13 cellular contexts compared by ENCODE assay signal in genomic region chr22:36395922-36396321, GRCh38. TPM values are rescaled to one million over a fixed set of nuclear protein-coding genes. Genes with fewer than 3 reads are reported as not detected.
DNase-seq lines count a peak whose midpoint lies in the region; ATAC-seq and TF ChIP-seq lines count a peak whose summit lies in the region.
"Had no signal": no experiment of that assay in that cellular context is flagged by ENCODE, and none has a peak within 500 bp of the region (broad histone marks: within the 10 kb centered on the region; RNA-seq: fewer than 3 reads in every experiment).

No MANE protein-coding gene starts in this region.

- no peaks in the 10 kb centered on the region for H3K9me3 Mint-ChIP-seq in activated naive CD4-positive, alpha-beta T cell treated with anti-CD3 and anti-CD28 coated beads, Interleukin-2, amount 50 U/mL, for 24 hours
- no peaks in the 10 kb centered on the region for H3K9me3 Mint-ChIP-seq in activated naive CD4-positive, alpha-beta T cell treated with anti-CD3 and anti-CD28 coated beads, Interleukin-2, amount 10 ng/mL, durations not matched to agents 7 days and 5 days
- no peaks in the 10 kb centered on the region for H3K9me3 Mint-ChIP-seq in stimulated activated memory B cell treated with anti-CD40 and anti-IgM and Interleukin-4, amounts not matched to agents 10 μg/mL and 1 μg/mL and 100 μg/mL, for 72 hours
- H3K9me3 Mint-ChIP-seq: activated T-helper 1 cell treated with anti-CD3 and anti-CD28 coated beads, Interleukin-12 subunit alpha, Interleukin-12 subunit beta, Interleukin-2, Interleukin-4 antibody, amounts not matched to agents 30 ng/mL and 10 ng/mL and 1 ng/mL, durations not matched to agents 14 hours and 24 hours and 36 hours had no signal

- 0 out of 2 replicates have a peak overlapping the region, but pooled peaks have one; percentile 0 for H3K27ac ChIP-seq in SJSA1

- no peaks in the 10 kb centered on the region for H3K36me3 Mint-ChIP-seq in activated naive CD4-positive, alpha-beta T cell treated with anti-CD3 and anti-CD28 coated beads, Interleukin-2, amount 50 U/mL, for 24 hours
- H3K36me3 Mint-ChIP-seq in activated naive CD4-positive, alpha-beta T cell treated with anti-CD3 and anti-CD28 coated beads, Interleukin-2, amount 10 ng/mL, durations not matched to agents 7 days and 5 days, result peaks cover 4% of the 10 kb centered on the region
- H3K36me3 Mint-ChIP-seq in stimulated activated memory B cell treated with anti-CD40 and anti-IgM and Interleukin-4, amounts not matched to agents 10 μg/mL and 1 μg/mL and 100 μg/mL, for 72 hours, result no peaks in the 10 kb centered on the region

- peaks cover 39% of the 10 kb centered on the region for H3K4me1 Mint-ChIP-seq in activated naive CD4-positive, alpha-beta T cell treated with anti-CD3 and anti-CD28 coated beads, Interleukin-2, amount 50 U/mL, for 24 hours
- peaks cover 55% of the 10 kb centered on the region for H3K4me1 Mint-ChIP-seq in activated naive CD4-positive, alpha-beta T cell treated with anti-CD3 and anti-CD28 coated beads, Interleukin-2, amount 10 ng/mL, durations not matched to agents 7 days and 5 days
- H3K4me1 Mint-ChIP-seq in stimulated activated memory B cell treated with anti-CD40 and anti-IgM and Interleukin-4, amounts not matched to agents 10 μg/mL and 1 μg/mL and 100 μg/mL, for 72 hours, result peaks cover 39% of the 10 kb centered on the region

- H3K27me3 Mint-ChIP-seq in activated naive CD4-positive, alpha-beta T cell treated with anti-CD3 and anti-CD28 coated beads, Interleukin-2, amount 50 U/mL, for 24 hours, result no peaks in the 10 kb centered on the region
- no peaks in the 10 kb centered on the region for H3K27me3 Mint-ChIP-seq in activated naive CD4-positive, alpha-beta T cell treated with anti-CD3 and anti-CD28 coated beads, Interleukin-2, amount 10 ng/mL, durations not matched to agents 7 days and 5 days
- no peaks in the 10 kb centered on the region for H3K27me3 Mint-ChIP-seq in stimulated activated memory B cell treated with anti-CD40 and anti-IgM and Interleukin-4, amounts not matched to agents 10 μg/mL and 1 μg/mL and 100 μg/mL, for 72 hours

- H3K4me1 ChIP-seq in SJSA1 (replicated peaks), result peaks cover 42% of the 10 kb centered on the region

- ATAC-seq in stimulated activated memory B cell treated with anti-CD40 and anti-IgM and Interleukin-4, amounts not matched to agents 10 μg/mL and 1 μg/mL and 100 μg/mL, for 72 hours, result no peak
- ATAC-seq in HG03342 (IDR thresholded peaks at IDR 0.05; ENCODE audit: unreplicated experiment) (no peak), HG03196 (IDR thresholded peaks at IDR 0.05; ENCODE audit: unreplicated experiment) (no peak)

- H3K4me3 Mint-ChIP-seq in activated naive CD4-positive, alpha-beta T cell treated with anti-CD3 and anti-CD28 coated beads, Interleukin-2, amount 50 U/mL, for 24 hours, result no peak overlapping the region
- no peak overlapping the region for H3K4me3 Mint-ChIP-seq in activated naive CD4-positive, alpha-beta T cell treated with anti-CD3 and anti-CD28 coated beads, Interleukin-2, amount 10 ng/mL, durations not matched to agents 7 days and 5 days
- H3K4me3 Mint-ChIP-seq in stimulated activated memory B cell treated with anti-CD40 and anti-IgM and Interleukin-4, amounts not matched to agents 10 μg/mL and 1 μg/mL and 100 μg/mL, for 72 hours, result no peak overlapping the region
- H3K4me3 Mint-ChIP-seq: activated T-helper 1 cell treated with anti-CD3 and anti-CD28 coated beads, Interleukin-12 subunit alpha, Interleukin-12 subunit beta, Interleukin-2, Interleukin-4 antibody, amounts not matched to agents 30 ng/mL and 10 ng/mL and 1 ng/mL, durations not matched to agents 14 hours and 24 hours and 36 hours had no signal

- H3K4me3 ChIP-seq in SJSA1 (no peak overlapping the region), fibroblast of the aortic adventitia (ENCODE audit: low read depth, low read length) (no peak overlapping the region)

- CTCF ChIA-PET in activated naive CD4-positive, alpha-beta T cell treated with anti-CD3 and anti-CD28 coated beads, Interleukin-2, amount 10 ng/mL, durations not matched to agents 7 days and 5 days (lab: Charles Lee), result no interaction called here

- no peak for TF ChIP-seq CTCF in fibroblast of the aortic adventitia (IDR thresholded peaks at IDR 0.05; ENCODE audit: insufficient read depth, low read length)

- H3K36me3 ChIP-seq in SJSA1, result no peaks in the 10 kb centered on the region

- no peaks in the 10 kb centered on the region for H3K9me3 ChIP-seq in SJSA1 (replicated peaks)

- H3K27ac Mint-ChIP-seq in activated naive CD4-positive, alpha-beta T cell treated with anti-CD3 and anti-CD28 coated beads, Interleukin-2, amount 50 U/mL, for 24 hours, result peak overlapping the region; percentile 61
- no peak overlapping the region for H3K27ac Mint-ChIP-seq in activated naive CD4-positive, alpha-beta T cell treated with anti-CD3 and anti-CD28 coated beads, Interleukin-2, amount 10 ng/mL, durations not matched to agents 7 days and 5 days
- peak overlapping the region; percentile 33 for H3K27ac Mint-ChIP-seq in stimulated activated memory B cell treated with anti-CD40 and anti-IgM and Interleukin-4, amounts not matched to agents 10 μg/mL and 1 μg/mL and 100 μg/mL, for 72 hours
- H3K27ac Mint-ChIP-seq: activated T-helper 1 cell treated with anti-CD3 and anti-CD28 coated beads, Interleukin-12 subunit alpha, Interleukin-12 subunit beta, Interleukin-2, Interleukin-4 antibody, amounts not matched to agents 30 ng/mL and 10 ng/mL and 1 ng/mL, durations not matched to agents 14 hours and 24 hours and 36 hours had no signal

- no peaks in the 10 kb centered on the region for H3K27me3 ChIP-seq in SJSA1 (replicated peaks)

- DNase-seq in activated naive CD4-positive, alpha-beta T cell treated with anti-CD3 and anti-CD28 coated beads, Interleukin-2, amount 10 ng/mL, durations not matched to agents 7 days and 5 days, result no peak
- no peak for DNase-seq in SJSA1 (ENCODE audit: low read depth in 1 of 2, low spot score in 2 of 2)
- peak; percentile 83 for DNase-seq in fibroblast of the aortic adventitia (ENCODE audit: low read depth)
- no peak for DNase-seq in stimulated activated CD8-positive, alpha-beta memory T cell treated with anti-CD3 and anti-CD28 coated beads, Interleukin-4, amount 100 ng/mL, for 48 hours
- DNase-seq: AML-193; KBM-7; NCI-H345; stimulated activated CD4-positive, alpha-beta T cell treated with anti-CD3 and anti-CD28 coated beads, Interleukin-4, amount 100 ng/mL, for 24 hours had no signal

RNA-seq across cellular contexts. Expression of gene MYH9, which starts 8.2 kb away (rescaled TPM):
- 510 and 668 TPM in 2 replicates for total RNA-seq in SJSA1 (2014; rRNA removed; shearing (Covaris generic))
- total RNA-seq in fibroblast of the aortic adventitia (ENCODE audit: low replicate concordance), result 339 and 386 TPM in 2 replicates
